ENCODE assay signal across 8 cellular contexts in genomic region chr14:50823051-50823762, GRCh38. TPM values are rescaled to one million over a fixed set of nuclear protein-coding genes. Genes with fewer than 3 reads are reported as not detected.
DNase-seq lines count a peak whose midpoint lies in the region; ATAC-seq and TF ChIP-seq lines count a peak whose summit lies in the region.

No MANE protein-coding gene starts in this region.

- H3K36me3 Mint-ChIP-seq in activated CD8-positive, alpha-beta T cell treated with anti-CD3 and anti-CD28 coated beads for 36 hours (ENCODE audit: low read depth) = peaks cover 42% of the 10 kb centered on the region

- POLR2A ChIA-PET in activated CD8-positive, alpha-beta T cell treated with anti-CD3 and anti-CD28 coated beads for 36 hours (lab: Charles Lee) = interaction anchor here (0.9 to 5.9 kb wide), 8 partner anchors 8 to 37 kb away, joined by 3 to 39 read pairs (median 4); partner anchors contain the start of gene NIN

- peak overlapping the region; percentile 71 for H3K4me3 Mint-ChIP-seq in activated CD8-positive, alpha-beta T cell treated with anti-CD3 and anti-CD28 coated beads for 36 hours

- DNase-seq in activated CD8-positive, alpha-beta T cell treated with anti-CD3 and anti-CD28 coated beads for 36 hours = peak; percentile 64
- DNase-seq in pons (ENCODE audit: low spot score) (no peak), SKM-1 treated with dmso at 0.1 percent for 144 hours (lab: John Stamatoyannopoulos, UW; ENCODE audit: unreplicated experiment) (no peak), hypothalamus (lab: John Stamatoyannopoulos, UW) (no peak)

- TF ChIP-seq CTCF in activated CD8-positive, alpha-beta T cell treated with anti-CD3 and anti-CD28 coated beads for 36 hours (IDR thresholded peaks at IDR 0.05) = no peak

- no peaks in the 10 kb centered on the region for H3K27me3 ChIP-seq in mononuclear cell (ENCODE audit: insufficient read depth, low read length)

- intact Hi-C loops in activated CD8-positive, alpha-beta T cell treated with anti-CD3 and anti-CD28 coated beads for 36 hours (cut with micrococcal nuclease) = no loop called here

- H3K27me3 Mint-ChIP-seq in activated CD8-positive, alpha-beta T cell treated with anti-CD3 and anti-CD28 coated beads for 36 hours = no peaks in the 10 kb centered on the region

- peaks cover 84% of the 10 kb centered on the region for H3K4me1 ChIP-seq in mononuclear cell (ENCODE audit: insufficient read depth, low read length)

- H3K4me1 Mint-ChIP-seq in activated CD8-positive, alpha-beta T cell treated with anti-CD3 and anti-CD28 coated beads for 36 hours (ENCODE audit: low read depth) = peaks cover 90% of the 10 kb centered on the region

- CTCF ChIA-PET in activated CD8-positive, alpha-beta T cell treated with anti-CD3 and anti-CD28 coated beads for 36 hours (lab: Charles Lee) = interaction anchor here (0.7 to 5.5 kb wide), 7 partner anchors 12 to 50 kb away, joined by 3 to 44 read pairs (median 9); no protein-coding TSS in a partner anchor

- peak; percentile 1 for ATAC-seq in GM18868 (IDR thresholded peaks at IDR 0.05; ENCODE audit: unreplicated experiment)
- peak; percentile 6 for ATAC-seq in HG02840 (IDR thresholded peaks at IDR 0.05; ENCODE audit: low FRiP score, unreplicated experiment)
- ATAC-seq in activated CD8-positive, alpha-beta T cell treated with anti-CD3 and anti-CD28 coated beads for 36 hours = peak; percentile 22
- no peak for ATAC-seq in HG03039 (IDR thresholded peaks at IDR 0.05; ENCODE audit: unreplicated experiment)

- H3K4me3 ChIP-seq in mononuclear cell (ENCODE audit: low read length) = peak overlapping the region; percentile 8

- H3K27ac Mint-ChIP-seq in activated CD8-positive, alpha-beta T cell treated with anti-CD3 and anti-CD28 coated beads for 36 hours = peak overlapping the region; percentile 90

- peaks cover 4% of the 10 kb centered on the region for H3K9me3 Mint-ChIP-seq in activated CD8-positive, alpha-beta T cell treated with anti-CD3 and anti-CD28 coated beads for 36 hours

- H3K9me3 ChIP-seq in mononuclear cell (ENCODE audit: low read depth, low read length) = no peaks in the 10 kb centered on the region

RNA-seq across cellular contexts. Expression of gene NIN, which starts 7.8 kb away (rescaled TPM):
- total RNA-seq in activated CD8-positive, alpha-beta T cell treated with anti-CD3 and anti-CD28 coated beads for 36 hours = 10 to 100 TPM; 71.9 to 72.8 TPM
- total RNA-seq in mononuclear cell = 119 TPM

RNA-seq across cellular contexts. Expression of gene ABHD12B, which starts 48.6 kb away (rescaled TPM):
- total RNA-seq in activated CD8-positive, alpha-beta T cell treated with anti-CD3 and anti-CD28 coated beads for 36 hours = not detected
- total RNA-seq in mononuclear cell = not detected
